8 cellular contexts compared by ENCODE assay signal in the genomic region with DNA sequence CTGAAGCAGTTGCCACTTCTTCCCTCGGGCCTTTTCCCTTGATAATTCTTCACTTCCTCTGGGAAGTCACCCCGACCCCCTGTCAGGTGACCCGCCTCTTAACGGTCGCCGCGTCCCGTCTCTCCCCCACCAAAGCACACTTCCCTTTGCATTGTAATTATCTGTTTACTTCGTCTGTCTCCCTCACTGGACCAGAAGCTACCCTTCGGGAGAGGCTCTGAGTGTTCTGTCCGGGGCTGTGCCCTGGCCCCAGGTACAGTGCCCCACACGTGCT. TPM values are rescaled to one million over a fixed set of nuclear protein-coding genes. Genes with fewer than 3 reads are reported as not detected.
DNase-seq lines count a peak whose midpoint lies in the region; ATAC-seq and TF ChIP-seq lines count a peak whose summit lies in the region.

No MANE protein-coding gene starts in this region.

- in situ Hi-C loops in gastrocnemius medialis (cut with MboI; ENCODE audit: low sequenced_read_pairs in 4 of 4): loop anchor here in 2 of 4 donors (5.0 to 10.0 kb wide), 2 partner anchors 90 to 183 kb away; no protein-coding TSS in a partner anchor

- peak overlapping the region; percentile 50 for H3K4me3 ChIP-seq in H7 (ENCODE audit: insufficient read depth, low read depth, low read length)
- H3K4me3 ChIP-seq in SK-N-MC: peak overlapping the region; percentile 76
- H3K4me3 ChIP-seq in fibroblast of lung (replicated peaks in 1 of 4; ENCODE audit: control extremely low read depth in 1 of 4, insufficient read depth in 1 of 4, low read depth in 3 of 4, low read length in 4 of 4): no peak overlapping the region
- peak overlapping the region; percentile 37 to 69 (median 56) for H3K4me3 ChIP-seq in gastrocnemius medialis

- H3K9ac ChIP-seq in SK-N-MC (ENCODE audit: insufficient read length) (no peak overlapping the region), fibroblast of lung (ENCODE audit: insufficient read depth, low read length) (no peak overlapping the region)

- H3K36me3 ChIP-seq in H7 (replicated peaks; ENCODE audit: control insufficient read depth, insufficient read depth, low read length) (peaks cover 2% of the 10 kb centered on the region), SK-N-MC (ENCODE audit: insufficient read depth, low read length) (no peaks in the 10 kb centered on the region), fibroblast of lung (ENCODE audit: control insufficient read depth, insufficient read depth, low read length) (peaks cover 7% of the 10 kb centered on the region), gastrocnemius medialis (no peaks in the 10 kb centered on the region)

- intact Hi-C loops in gastrocnemius medialis (cut with DNase I; ENCODE audit: low total_unique reads): loop anchor here (5.0 kb wide), 2 partner anchors 105 to 185 kb away; no protein-coding TSS in a partner anchor

- peak overlapping the region; percentile 73 for H3K4me2 ChIP-seq in fibroblast of lung (ENCODE audit: extremely low read depth, insufficient read depth, low read length)

- TF ChIP-seq POLR2A in gastrocnemius medialis (IDR thresholded peaks at IDR 0.05): no peak

- H4K20me1 ChIP-seq in fibroblast of lung (ENCODE audit: control insufficient read depth, extremely low read depth, insufficient read depth, low read length): no peaks in the 10 kb centered on the region

- peaks cover 13% of the 10 kb centered on the region for H3K4me1 ChIP-seq in fibroblast of lung (ENCODE audit: control insufficient read depth, extremely low read depth, insufficient read depth, low read length)
- H3K4me1 ChIP-seq in gastrocnemius medialis: peaks cover 28 to 38% of the 10 kb centered on the region in 2 donors

- no peak overlapping the region for H2AFZ ChIP-seq in fibroblast of lung (ENCODE audit: low read length)

- peaks cover 33% of the 10 kb centered on the region for H3K79me2 ChIP-seq in fibroblast of lung (ENCODE audit: control insufficient read depth, insufficient read depth, low read length)

- no peaks in the 10 kb centered on the region for H3K9me3 ChIP-seq in SK-N-MC (ENCODE audit: low read depth, low read length)
- H3K9me3 ChIP-seq in fibroblast of lung (ENCODE audit: control insufficient read depth, insufficient read depth, low read depth, low read length): no peaks in the 10 kb centered on the region
- H3K9me3 ChIP-seq in gastrocnemius medialis: no peaks in the 10 kb centered on the region

- TF ChIP-seq CTCF in fibroblast of lung (conservative IDR thresholded peaks at IDR 0.05 in 1 of 2, IDR thresholded peaks at IDR 0.05 in 1 of 2; ENCODE audit: low read depth in 1 of 2, low read length in 2 of 2) (no peak), gastrocnemius medialis (IDR thresholded peaks at IDR 0.05 in 4 of 5, conservative IDR thresholded peaks at IDR 0.05 in 1 of 5) (no peak)

- ATAC-seq in gastrocnemius medialis (no peak), left lobe of liver (no peak)

- DNase-seq in H7 (no peak), SK-N-MC (ENCODE audit: low read depth, low spot score) (no peak), fibroblast of lung (ENCODE audit: low read depth in 2 of 2) (no peak), gastrocnemius medialis (no peak), hippocampal formation (lab: John Stamatoyannopoulos, UW) (no peak), left lobe of liver (ENCODE audit: low spot score) (no peak), NCI-H446 (lab: John Stamatoyannopoulos, UW) (no peak), NOMO-1 treated with DMSO at 0.1 percent for 48 hours (lab: John Stamatoyannopoulos, UW; ENCODE audit: unreplicated experiment) (no peak)

- H3K27me3 ChIP-seq in H7 (ENCODE audit: control insufficient read depth, insufficient read depth, low read length): peaks cover 17% of the 10 kb centered on the region
- no peaks in the 10 kb centered on the region for H3K27me3 ChIP-seq in fibroblast of lung (ENCODE audit: control insufficient read depth, insufficient read depth, low read length)
- H3K27me3 ChIP-seq in gastrocnemius medialis: no peaks in the 10 kb centered on the region

- no peak overlapping the region for H3K27ac ChIP-seq in SK-N-MC
- no peak overlapping the region for H3K27ac ChIP-seq in fibroblast of lung (ENCODE audit: insufficient read depth, low read length)
- peak overlapping the region; percentile 67 to 81 (median 75) for H3K27ac ChIP-seq in gastrocnemius medialis

RNA-seq across cellular contexts. Expression of a gene that starts 0.8 kb away (rescaled TPM):
- total RNA-seq in H7 (2014; rRNA removed; shearing (Covaris generic)): 9.4 and 13.3 TPM in 2 replicates
- total RNA-seq in fibroblast of lung (0.26 and 0.66 TPM in 2 replicates), gastrocnemius medialis (1 to 10 TPM in 3 of 4 donors, under 1 TPM in 1; 0.61 to 3.5 (median 1.3) TPM), left lobe of liver (0.75 TPM)
- 1.4 and 1.8 TPM in 2 replicates for polyA plus RNA-seq in fibroblast of lung
- polyA plus RNA-seq in fibroblast of lung (2012): 5.0 and 6.8 TPM in 2 replicates
- 5.1 and 6.5 TPM in 2 replicates for polyA minus RNA-seq in fibroblast of lung (ENCODE audit: low replicate concordance)

RNA-seq across cellular contexts. Expression of a gene that starts 45.8 kb away (rescaled TPM):
- total RNA-seq in H7 (2014; rRNA removed; shearing (Covaris generic)): 75.7 and 76.4 TPM in 2 replicates
- 50.3 and 65.2 TPM in 2 replicates for total RNA-seq in fibroblast of lung
- 70.2 and 93.9 TPM in 2 replicates for polyA plus RNA-seq in fibroblast of lung
- 57.8 and 75.8 TPM in 2 replicates for polyA plus RNA-seq in fibroblast of lung (2012)
- polyA minus RNA-seq in fibroblast of lung (ENCODE audit: low replicate concordance): 53.6 and 77.4 TPM in 2 replicates
- total RNA-seq in gastrocnemius medialis: 100 to 1,000 TPM; 133 to 216 (median 172) TPM
- 42.6 TPM for total RNA-seq in left lobe of liver

Comparison
In these comparisons a context has a peak if more than half of its experiments do, and no peak if none do; other contexts are left out.
1. H3K4me3 ChIP-seq: peak in H7 (single experiment), SK-N-MC (single experiment) and gastrocnemius medialis (4 of 4); none in fibroblast of lung (0 of 4).
2. H3K27ac ChIP-seq: peak in gastrocnemius medialis (4 of 4); none in SK-N-MC (single experiment) and fibroblast of lung (single experiment).